In genomic region chr9:92180669-92181181, GRCh38 we compare ENCODE assay signal across 10 cellular contexts.
DNase-seq lines count a peak whose midpoint lies in the region; FAIRE-seq and TF ChIP-seq lines count a peak whose summit lies in the region.
"Had no signal": no experiment of that assay in that cellular context is flagged by ENCODE, and none has a peak within 500 bp of the region (broad histone marks: within the 10 kb centered on the region; RNA-seq: fewer than 3 reads in every experiment).

No MANE protein-coding gene starts in this region.

- peaks cover 0 to 8% (median 4%) of the 10 kb centered on the region in 4 donors for H3K9me3 ChIP-seq in stomach

- H3K4me1 Mint-ChIP-seq in activated CD4-positive, alpha-beta memory T cell treated with anti-CD3 and anti-CD28 coated beads for 36 hours (ENCODE audit: low read depth) = no peaks in the 10 kb centered on the region

- TF ChIP-seq EP300 in stomach (IDR thresholded peaks at IDR 0.05) = no peak

- H3K36me3 ChIP-seq in bronchial epithelial cell (ENCODE audit: control insufficient read depth, insufficient read depth, low read length) (no peaks in the 10 kb centered on the region), stomach (no peaks in the 10 kb centered on the region)

- TF ChIP-seq CTCF in bronchial epithelial cell (IDR thresholded peaks at IDR 0.05; ENCODE audit: insufficient read depth, low read length, severe bottlenecking) (no peak), stomach (IDR thresholded peaks at IDR 0.05) (no peak)

- no peak for FAIRE-seq in bronchial epithelial cell (lab: Jason Lieb, UNC)

- TF ChIP-seq POLR2A in stomach (IDR thresholded peaks at IDR 0.05) = no peak

- H3K4me3 ChIP-seq in bronchial epithelial cell (ENCODE audit: low read depth, low read length) (no peak overlapping the region), stomach (no peak overlapping the region)

- H3K9me3 Mint-ChIP-seq in activated CD4-positive, alpha-beta memory T cell treated with anti-CD3 and anti-CD28 coated beads for 36 hours = no peaks in the 10 kb centered on the region

- CTCF ChIA-PET in activated CD4-positive, alpha-beta memory T cell treated with anti-CD3 and anti-CD28 coated beads for 36 hours (lab: Charles Lee) = interaction anchor here (1.4 kb wide), 1 partner anchor 40 kb away, joined by 3 read pairs; no protein-coding TSS in a partner anchor

- H3K27me3 Mint-ChIP-seq in activated CD4-positive, alpha-beta memory T cell treated with anti-CD3 and anti-CD28 coated beads for 36 hours = no peaks in the 10 kb centered on the region

- no peak overlapping the region for H3K4me3 Mint-ChIP-seq in activated CD4-positive, alpha-beta memory T cell treated with anti-CD3 and anti-CD28 coated beads for 36 hours

- H3K4me1 ChIP-seq in stomach = peaks cover 0 to 4% (median 0%) of the 10 kb centered on the region in 4 donors

- POLR2A ChIA-PET in activated CD4-positive, alpha-beta memory T cell treated with anti-CD3 and anti-CD28 coated beads for 36 hours (lab: Charles Lee) = no interaction called here

- WGBS in stomach, 5 donors = 57 to 63% (median 63%) methylated on average over 7 of the region's 7 CpGs

- H3K27ac ChIP-seq in stomach = no peak overlapping the region

- H3K27me3 ChIP-seq in bronchial epithelial cell (ENCODE audit: control insufficient read depth, insufficient read depth, low read length) = no peaks in the 10 kb centered on the region
- H3K27me3 ChIP-seq in stomach = no peaks in the 10 kb centered on the region

- no peaks in the 10 kb centered on the region for H3K36me3 Mint-ChIP-seq in activated CD4-positive, alpha-beta memory T cell treated with anti-CD3 and anti-CD28 coated beads for 36 hours

- peak; percentile 66 for DNase-seq in DMS53 treated with DMSO at 0.1 percent for 48 hours (lab: John Stamatoyannopoulos, UW; ENCODE audit: unreplicated experiment)
- peak; percentile 80 for DNase-seq in M059J (ENCODE audit: low read depth)
- DNase-seq in bronchial epithelial cell (ENCODE audit: low read depth) = peak; percentile 22
- DNase-seq in middle frontal gyrus (ENCODE audit: extremely low spot score, low spot score) = peak; percentile 28
- no peak for DNase-seq in stomach
- DNase-seq in posterior vena cava (ENCODE audit: low spot score) = no peak
- no peak for DNase-seq in foreskin melanocyte
- no peak for DNase-seq in activated CD4-positive, alpha-beta memory T cell treated with anti-CD3 and anti-CD28 coated beads for 36 hours
- DNase-seq: activated CD4-positive, alpha-beta T cell treated with anti-CD3 and anti-CD28 coated beads, Interleukin-2, amount 50 U/mL, for 4 hours; NCI-H226 had no signal

- intact Hi-C loops in stomach (cut with DNase I; ENCODE audit: low total_unique reads) = no loop called here
- intact Hi-C loops in posterior vena cava (cut with DNase I) = loop anchor here in 1 of 2 donors (1.0 kb wide), 1 partner anchor 43 kb away; no protein-coding TSS in a partner anchor
- intact Hi-C loops in activated CD4-positive, alpha-beta memory T cell treated with anti-CD3 and anti-CD28 coated beads for 36 hours (cut with micrococcal nuclease) = no loop called here

- no peak overlapping the region for H3K27ac Mint-ChIP-seq in activated CD4-positive, alpha-beta memory T cell treated with anti-CD3 and anti-CD28 coated beads for 36 hours

Comparison
In these comparisons a context has a peak if more than half of its experiments do, and no peak if none do; other contexts are left out.
1. DNase-seq: peak in DMS53 treated with DMSO at 0.1 percent for 48 hours (single experiment), M059J (single experiment), bronchial epithelial cell (single experiment) and middle frontal gyrus (single experiment); none in stomach (single experiment), posterior vena cava (single experiment), foreskin melanocyte (single experiment) and activated CD4-positive, alpha-beta memory T cell treated with anti-CD3 and anti-CD28 coated beads for 36 hours (single experiment).